8 cellular contexts compared by ENCODE assay signal in the genomic region with DNA sequence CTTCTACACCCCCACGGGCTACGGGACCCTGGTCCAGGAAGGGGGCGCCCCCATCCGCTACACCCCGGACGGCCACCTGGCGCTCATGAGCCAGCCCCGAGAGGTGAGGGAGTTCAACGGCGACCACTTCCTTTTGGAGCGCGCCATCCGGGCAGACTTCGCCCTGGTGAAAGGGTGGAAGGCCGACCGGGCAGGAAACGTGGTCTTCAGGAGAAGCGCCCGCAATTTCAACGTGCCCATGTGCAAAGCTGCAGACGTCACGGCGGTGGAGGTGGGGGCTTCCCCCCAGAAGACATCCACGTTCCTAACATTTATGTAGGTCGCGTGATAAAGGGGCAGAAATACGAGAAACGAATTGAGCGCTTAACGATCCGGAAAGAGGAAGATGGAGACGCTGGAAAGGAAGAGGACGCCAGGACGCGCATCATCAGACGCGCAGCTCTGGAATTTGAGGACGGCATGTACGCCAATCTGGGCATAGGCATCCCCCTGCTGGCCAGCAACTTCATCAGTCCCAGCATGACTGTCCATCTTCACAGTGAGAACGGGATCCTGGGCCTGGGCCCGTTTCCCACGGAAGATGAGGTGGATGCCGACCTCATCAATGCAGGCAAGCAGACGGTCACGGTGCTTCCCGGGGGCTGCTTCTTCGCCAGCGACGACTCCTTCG. TPM values are rescaled to one million over a fixed set of nuclear protein-coding genes. Genes with fewer than 3 reads are reported as not detected.
DNase-seq lines count a peak whose midpoint lies in the region; ATAC-seq, FAIRE-seq and TF ChIP-seq lines count a peak whose summit lies in the region.
"Not testable (repeated sequence)": the region's sequence is repeated elsewhere in the genome, so short reads cannot be mapped to it uniquely, and the experiment has no call there.

No MANE protein-coding gene starts in this region.

- not testable (repeated sequence) for DNase-seq in AG04449 (ENCODE audit: low read depth, low spot score); GM19239 (ENCODE audit: insufficient read length, low spot score); left lung
- DNase-seq in KBM-7 (peak; percentile 46), astrocyte of the spinal cord (ENCODE audit: low read depth, low spot score) (peak; percentile 46), fibroblast of pulmonary artery (ENCODE audit: low read depth) (peak; percentile 57)
- peak; percentile 44 for DNase-seq in activated CD8-positive, alpha-beta T cell treated with anti-CD3 and anti-CD28 coated beads, Interleukin-2, amount 10 ng/mL, durations not matched to agents 7 days and 5 days

- H3K27ac Mint-ChIP-seq in activated CD8-positive, alpha-beta T cell treated with anti-CD3 and anti-CD28 coated beads, Interleukin-2, amount 10 ng/mL, durations not matched to agents 7 days and 5 days = peak overlapping the region; percentile 26

- H3K9me3 ChIP-seq in left lung; skeletal muscle satellite cell (replicated peaks; ENCODE audit: low read length): not testable (repeated sequence)

- H3K27me3 ChIP-seq in left lung = peaks cover 0 to 17% of the 10 kb centered on the region in 2 donors
- not testable (repeated sequence) for H3K27me3 ChIP-seq in skeletal muscle satellite cell (ENCODE audit: control insufficient read depth, insufficient read depth, low read length)

- H3K36me3 ChIP-seq in left lung; skeletal muscle satellite cell (ENCODE audit: insufficient read depth, low read length): not testable (repeated sequence)

- peak; percentile 91 for FAIRE-seq in GM19239 (lab: Jason Lieb, UNC)

- intact Hi-C loops in left lung (cut with DNase I) = not testable (repeated sequence)

- in situ Hi-C loops in KBM-7 (cut with MboI; ENCODE audit: low pct_unique_long_range_greater_than_20kb, low sequenced_read_pairs); astrocyte of the spinal cord (cut with HindIII; ENCODE audit: low sequenced_read_pairs): not testable (repeated sequence)

- TF ChIP-seq CTCF in AG04449 (IDR thresholded peaks at IDR 0.05; ENCODE audit: insufficient read depth, low read length, missing control alignments); astrocyte of the spinal cord (IDR thresholded peaks at IDR 0.05; ENCODE audit: low read depth, low read length); fibroblast of pulmonary artery (IDR thresholded peaks at IDR 0.05; ENCODE audit: low read length, missing control alignments); left lung (IDR thresholded peaks at IDR 0.05): not testable (repeated sequence)

- peak; percentile 60 for ATAC-seq in activated CD8-positive, alpha-beta T cell treated with anti-CD3 and anti-CD28 coated beads, Interleukin-2, amount 10 ng/mL, durations not matched to agents 7 days and 5 days
- peak; percentile 33 for ATAC-seq in left lung

- not testable (repeated sequence) for H3K9ac ChIP-seq in skeletal muscle satellite cell (ENCODE audit: low read depth, low read length)

- H3K4me3 Mint-ChIP-seq in activated CD8-positive, alpha-beta T cell treated with anti-CD3 and anti-CD28 coated beads, Interleukin-2, amount 10 ng/mL, durations not matched to agents 7 days and 5 days = peak overlapping the region; percentile 55

- not testable (repeated sequence) for H3K27ac ChIP-seq in left lung

- H3K4me1 ChIP-seq in left lung; skeletal muscle satellite cell (ENCODE audit: control insufficient read depth, insufficient read depth, low read length): not testable (repeated sequence)

- H3K4me1 Mint-ChIP-seq in activated CD8-positive, alpha-beta T cell treated with anti-CD3 and anti-CD28 coated beads, Interleukin-2, amount 10 ng/mL, durations not matched to agents 7 days and 5 days (ENCODE audit: low read depth) = not testable (repeated sequence)

- POLR2A ChIA-PET in AG04449 (lab: Yijun Ruan, JAX); activated CD8-positive, alpha-beta T cell treated with anti-CD3 and anti-CD28 coated beads, Interleukin-2, amount 10 ng/mL, durations not matched to agents 7 days and 5 days (lab: Charles Lee): not testable (repeated sequence)

- not testable (repeated sequence) for H3K9me3 Mint-ChIP-seq in activated CD8-positive, alpha-beta T cell treated with anti-CD3 and anti-CD28 coated beads, Interleukin-2, amount 10 ng/mL, durations not matched to agents 7 days and 5 days (ENCODE audit: insufficient read depth)

- H3K4me3 ChIP-seq in AG04449 (ENCODE audit: low read depth, low read length) = peak overlapping the region; percentile 48
- peak overlapping the region; percentile 40 for H3K4me3 ChIP-seq in astrocyte of the spinal cord (ENCODE audit: low read depth, low read length)
- peak overlapping the region; percentile 42 for H3K4me3 ChIP-seq in fibroblast of pulmonary artery (replicated peaks; ENCODE audit: low read depth, low read length)
- H3K4me3 ChIP-seq in left lung = peak overlapping the region in 1 of 2 donors; percentile 20
- H3K4me3 ChIP-seq in skeletal muscle satellite cell (ENCODE audit: low read length) = peak overlapping the region; percentile 26

- H3K36me3 Mint-ChIP-seq in activated CD8-positive, alpha-beta T cell treated with anti-CD3 and anti-CD28 coated beads, Interleukin-2, amount 10 ng/mL, durations not matched to agents 7 days and 5 days (ENCODE audit: low read depth) = not testable (repeated sequence)

- not testable (repeated sequence) for H3K27me3 Mint-ChIP-seq in activated CD8-positive, alpha-beta T cell treated with anti-CD3 and anti-CD28 coated beads, Interleukin-2, amount 10 ng/mL, durations not matched to agents 7 days and 5 days (ENCODE audit: low read depth)

- H3K4me2 ChIP-seq in skeletal muscle satellite cell (ENCODE audit: low read length) = peak overlapping the region; percentile 68

- CTCF ChIA-PET in AG04449 (lab: Yijun Ruan, JAX); activated CD8-positive, alpha-beta T cell treated with anti-CD3 and anti-CD28 coated beads, Interleukin-2, amount 10 ng/mL, durations not matched to agents 7 days and 5 days (lab: Charles Lee): not testable (repeated sequence)

RNA-seq across cellular contexts. Expression of a gene that starts 24.1 kb away (rescaled TPM):
- under 1 TPM in 1 of 2 experiments, not detected in 1; 0.16 TPM for total RNA-seq in activated CD8-positive, alpha-beta T cell treated with anti-CD3 and anti-CD28 coated beads, Interleukin-2, amount 10 ng/mL, durations not matched to agents 7 days and 5 days
- under 1 TPM; 0.73 to 0.82 TPM for total RNA-seq in left lung
- under 0.01 TPM in 1 of 2 replicates, not detected in the other for total RNA-seq in skeletal muscle satellite cell (2012; rRNA removed)
